Comparison of ENCODE assay signal across 34 cellular contexts in the genomic region with DNA sequence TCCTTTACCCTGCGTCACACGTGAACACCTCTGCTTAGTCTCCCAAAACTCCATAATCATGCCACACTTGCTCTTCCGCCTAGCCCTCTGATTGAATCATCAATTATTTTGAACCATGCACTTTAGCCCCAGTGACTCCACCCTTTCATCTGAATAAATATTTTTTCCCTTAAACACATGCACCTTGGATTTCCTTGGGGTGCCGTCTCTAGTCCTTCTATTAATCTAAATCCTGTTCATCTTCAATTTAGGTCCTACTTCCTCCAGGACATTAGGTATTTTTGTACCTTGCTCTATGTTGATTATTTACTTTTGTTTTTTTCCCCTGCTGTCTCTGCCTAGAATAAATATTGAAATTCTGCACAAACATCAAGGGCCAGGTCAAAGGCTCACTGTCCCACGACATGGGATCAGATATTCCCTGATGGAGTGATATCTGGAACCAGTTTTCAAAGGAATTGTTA. TPM values are rescaled to one million over a fixed set of nuclear protein-coding genes. Genes with fewer than 3 reads are reported as not detected.
"Had no signal": no experiment of that assay in that cellular context is flagged by ENCODE, and none has a peak within 500 bp of the region (broad histone marks: within the 10 kb centered on the region; RNA-seq: fewer than 3 reads in every experiment).

No MANE protein-coding gene starts in this region.

- H3K9me3 Mint-ChIP-seq: activated CD4-positive, alpha-beta T cell treated with anti-CD3 and anti-CD28 coated beads, Interleukin-2, amount 10 ng/mL, durations not matched to agents 24 days and 14 days; activated T-helper 2 cell treated with anti-CD3 and anti-CD28 coated beads, Interferon-gamma antibody, Interleukin-2, Interleukin-4, amounts not matched to agents 10 μg/mL and 5 μg/mL and 100 μg/mL, durations not matched to agents 14 hours and 24 hours and 36 hours; T-helper 1 cell treated with Interleukin-12 subunit alpha and Interleukin-12 subunit beta and Interleukin-4 antibody, amounts not matched to agents 30 μg/mL and 1 μg/mL, for 36 hours had no signal

- DNase-seq: activated CD4-positive, alpha-beta memory T cell treated with anti-CD3 and anti-CD28 coated beads for 36 hours; activated CD4-positive, alpha-beta T cell treated with anti-CD3 and anti-CD28 coated beads for 36 hours; activated CD4-positive, alpha-beta T cell treated with anti-CD3 and anti-CD28 coated beads, Interleukin-2, amount 10 ng/mL, durations not matched to agents 24 days and 14 days; activated CD4-positive, CD25-positive, alpha-beta regulatory T cell; activated CD4-positive, CD25-positive, alpha-beta regulatory T cell treated with anti-CD3 and anti-CD28 coated beads, Interleukin-2, amount 50 U/mL, for 72 hours; activated CD8-positive, alpha-beta memory T cell treated with anti-CD3 and anti-CD28 coated beads, Interleukin-2, amount 10 ng/mL, durations not matched to agents 7 days and 5 days; activated CD8-positive, alpha-beta memory T cell treated with anti-CD3 and anti-CD28 coated beads, Interleukin-2, amount 50 U/mL, for 4 hours; activated CD8-positive, alpha-beta T cell treated with anti-CD3 and anti-CD28 coated beads, Interleukin-2, amount 10 ng/mL, durations not matched to agents 7 days and 5 days; activated effector memory CD4-positive, alpha-beta T cell treated with anti-CD3 and anti-CD28 coated beads, Interleukin-2, amount 50 U/mL, for 16 hours; activated naive CD4-positive, alpha-beta T cell treated with anti-CD3 and anti-CD28 coated beads for 36 hours; activated naive CD8-positive, alpha-beta T cell treated with anti-CD3 and anti-CD28 coated beads for 36 hours; activated naive CD8-positive, alpha-beta T cell treated with anti-CD3 and anti-CD28 coated beads, Interleukin-2, amount 50 U/mL, for 24 hours; activated T-cell treated with anti-CD3 and anti-CD28 coated beads, Interleukin-2, amount 50 U/mL, for 1 hour; activated T-cell treated with anti-CD3 and anti-CD28 coated beads, Interleukin-2, amount 50 U/mL, for 48 hours; adrenal gland; amygdala; aorta; body of pancreas; caudate nucleus; cortex of kidney; dermis blood vessel endothelial cell; effector CD4-positive, alpha-beta T cell; effector memory CD8-positive, alpha-beta T cell; erythroblast; gastrocnemius medialis; glutamatergic neuron; T-cell; T-helper 9 cell had no signal

- H3K27me3 ChIP-seq: adrenal gland, body of pancreas, esophagus muscularis mucosa, gastrocnemius medialis had no signal

- H3K36me3 ChIP-seq: adrenal gland, esophagus muscularis mucosa, gastrocnemius medialis had no signal

- H3K27ac ChIP-seq: adrenal gland, body of pancreas, esophagus muscularis mucosa, foreskin keratinocyte, gastrocnemius medialis had no signal

- H3K4me1 Mint-ChIP-seq: activated CD4-positive, alpha-beta T cell treated with anti-CD3 and anti-CD28 coated beads for 36 hours; activated CD4-positive, alpha-beta T cell treated with anti-CD3 and anti-CD28 coated beads, Interleukin-2, amount 10 ng/mL, durations not matched to agents 24 days and 14 days; activated CD8-positive, alpha-beta memory T cell treated with anti-CD3 and anti-CD28 coated beads, Interleukin-2, amount 10 ng/mL, durations not matched to agents 7 days and 5 days; activated naive CD4-positive, alpha-beta T cell treated with anti-CD3 and anti-CD28 coated beads, Interleukin-2, amount 50 U/mL, for 24 hours; activated naive CD8-positive, alpha-beta T cell treated with anti-CD3 and anti-CD28 coated beads for 36 hours; activated naive CD8-positive, alpha-beta T cell treated with anti-CD3 and anti-CD28 coated beads, Interleukin-2, amount 50 U/mL, for 24 hours; T-cell had no signal

- H3K27ac Mint-ChIP-seq: activated CD4-positive, alpha-beta memory T cell treated with anti-CD3 and anti-CD28 coated beads for 36 hours; activated CD4-positive, alpha-beta T cell treated with anti-CD3 and anti-CD28 coated beads for 36 hours; activated CD4-positive, alpha-beta T cell treated with anti-CD3 and anti-CD28 coated beads, Interleukin-2, amount 10 ng/mL, durations not matched to agents 24 days and 14 days; activated CD8-positive, alpha-beta memory T cell treated with anti-CD3 and anti-CD28 coated beads, Interleukin-2, amount 10 ng/mL, durations not matched to agents 7 days and 5 days; activated CD8-positive, alpha-beta T cell treated with anti-CD3 and anti-CD28 coated beads, Interleukin-2, amount 10 ng/mL, durations not matched to agents 7 days and 5 days; activated naive CD4-positive, alpha-beta T cell treated with anti-CD3 and anti-CD28 coated beads for 36 hours; activated naive CD4-positive, alpha-beta T cell treated with anti-CD3 and anti-CD28 coated beads, Interleukin-2, amount 50 U/mL, for 24 hours; activated naive CD8-positive, alpha-beta T cell treated with anti-CD3 and anti-CD28 coated beads for 36 hours; activated naive CD8-positive, alpha-beta T cell treated with anti-CD3 and anti-CD28 coated beads, Interleukin-2, amount 50 U/mL, for 24 hours; activated T-helper 1 cell treated with anti-CD3 and anti-CD28 coated beads, Interleukin-12 subunit alpha, Interleukin-12 subunit beta, Interleukin-2, Interleukin-4 antibody, amounts not matched to agents 30 ng/mL and 10 ng/mL and 1 ng/mL, durations not matched to agents 14 hours and 24 hours and 36 hours; activated T-helper 2 cell treated with anti-CD3 and anti-CD28 coated beads, Interferon-gamma antibody, Interleukin-2, Interleukin-4, amounts not matched to agents 10 μg/mL and 5 μg/mL and 100 μg/mL, durations not matched to agents 14 hours and 24 hours and 36 hours; effector memory CD8-positive, alpha-beta T cell; T-cell; T-helper 1 cell treated with Interleukin-12 subunit alpha and Interleukin-12 subunit beta and Interleukin-4 antibody, amounts not matched to agents 30 μg/mL and 1 μg/mL, for 36 hours had no signal

- H3K4me3 Mint-ChIP-seq: activated CD4-positive, alpha-beta memory T cell treated with anti-CD3 and anti-CD28 coated beads for 36 hours; activated CD4-positive, alpha-beta T cell treated with anti-CD3 and anti-CD28 coated beads for 36 hours; activated CD4-positive, alpha-beta T cell treated with anti-CD3 and anti-CD28 coated beads, Interleukin-2, amount 10 ng/mL, durations not matched to agents 24 days and 14 days; activated CD8-positive, alpha-beta memory T cell treated with anti-CD3 and anti-CD28 coated beads, Interleukin-2, amount 10 ng/mL, durations not matched to agents 7 days and 5 days; activated CD8-positive, alpha-beta T cell treated with anti-CD3 and anti-CD28 coated beads, Interleukin-2, amount 10 ng/mL, durations not matched to agents 7 days and 5 days; activated naive CD4-positive, alpha-beta T cell treated with anti-CD3 and anti-CD28 coated beads for 36 hours; activated naive CD4-positive, alpha-beta T cell treated with anti-CD3 and anti-CD28 coated beads, Interleukin-2, amount 50 U/mL, for 24 hours; activated naive CD8-positive, alpha-beta T cell treated with anti-CD3 and anti-CD28 coated beads for 36 hours; activated naive CD8-positive, alpha-beta T cell treated with anti-CD3 and anti-CD28 coated beads, Interleukin-2, amount 50 U/mL, for 24 hours; activated T-helper 1 cell treated with anti-CD3 and anti-CD28 coated beads, Interleukin-12 subunit alpha, Interleukin-12 subunit beta, Interleukin-2, Interleukin-4 antibody, amounts not matched to agents 30 ng/mL and 10 ng/mL and 1 ng/mL, durations not matched to agents 14 hours and 24 hours and 36 hours; effector memory CD8-positive, alpha-beta T cell; T-cell; T-helper 1 cell treated with Interleukin-12 subunit alpha and Interleukin-12 subunit beta and Interleukin-4 antibody, amounts not matched to agents 30 μg/mL and 1 μg/mL, for 36 hours had no signal

- H3K4me3 ChIP-seq: adrenal gland, body of pancreas, esophagus muscularis mucosa, gastrocnemius medialis had no signal

- H3K4me1 ChIP-seq: adrenal gland, body of pancreas, esophagus muscularis mucosa, foreskin keratinocyte, gastrocnemius medialis had no signal

- H3K9me3 ChIP-seq: adrenal gland, body of pancreas, gastrocnemius medialis had no signal

- H3K36me3 Mint-ChIP-seq: activated CD4-positive, alpha-beta memory T cell treated with anti-CD3 and anti-CD28 coated beads for 36 hours; activated CD8-positive, alpha-beta memory T cell treated with anti-CD3 and anti-CD28 coated beads, Interleukin-2, amount 10 ng/mL, durations not matched to agents 7 days and 5 days; activated naive CD4-positive, alpha-beta T cell treated with anti-CD3 and anti-CD28 coated beads, Interleukin-2, amount 50 U/mL, for 24 hours; activated naive CD8-positive, alpha-beta T cell treated with anti-CD3 and anti-CD28 coated beads for 36 hours; T-cell had no signal

RNA-seq across cellular contexts. Expression of a gene that starts 9.8 kb away (rescaled TPM):
- total RNA-seq: dermis blood vessel endothelial cell had no signal
